21 cellular contexts compared by ENCODE assay signal in genomic region chr7:4010923-4011656, GRCh38.
DNase-seq lines count a peak whose midpoint lies in the region; FAIRE-seq and TF ChIP-seq lines count a peak whose summit lies in the region.
"Had no signal": no experiment of that assay in that cellular context is flagged by ENCODE, and none has a peak within 500 bp of the region (broad histone marks: within the 10 kb centered on the region; RNA-seq: fewer than 3 reads in every experiment).

No MANE protein-coding gene starts in this region.

- TF ChIP-seq POLR2A in H1 (IDR thresholded peaks at IDR 0.05; ENCODE audit: control extremely low read depth in 1 of 2, low read depth in 2 of 2, low read length in 2 of 2) (no peak), spleen (IDR thresholded peaks at IDR 0.05) (peak in 1 of 3 donors; percentile 36)

- H4K5ac ChIP-seq in H1 (ENCODE audit: insufficient read length, low read depth, low read length) = no peak overlapping the region

- no peaks in the 10 kb centered on the region for H3K36me3 ChIP-seq in H1 (ENCODE audit: control insufficient read depth in 2 of 4, insufficient read depth in 4 of 4, low read length in 3 of 4)
- H3K36me3 ChIP-seq in spleen = peaks cover 0 to 2% (median 0%) of the 10 kb centered on the region in 6 donors
- H3K36me3 ChIP-seq: BLaER1 had no signal

- intact Hi-C loops in spleen (cut with DNase I; ENCODE audit: low total_unique reads) = no loop called here
- intact Hi-C loops in posterior vena cava (cut with DNase I) = no loop called here

- no peak overlapping the region for H2BK120ac ChIP-seq in H1 (replicated peaks; ENCODE audit: low read depth, low read length)

- H3K18ac ChIP-seq in H1 (ENCODE audit: extremely low read depth, low read length) = peak overlapping the region; percentile 36; the same call in 1 of the 2 replicates

- H3K23me2 ChIP-seq in H1 (ENCODE audit: low read depth, low read length) = no peaks in the 10 kb centered on the region

- no peak overlapping the region for H2BK15ac ChIP-seq in H1 (ENCODE audit: low read length)

- no peak overlapping the region for H3K9ac ChIP-seq in H1 (replicated peaks in 1 of 4; ENCODE audit: extremely low read depth in 1 of 4, low read depth in 3 of 4, low read length in 3 of 4)
- H3K9ac ChIP-seq: BLaER1 had no signal

- peak overlapping the region; percentile 42; the same call in 1 of the 2 replicates for H2BK12ac ChIP-seq in H1 (ENCODE audit: low read depth, low read length)

- H3K27ac ChIP-seq in H1 (ENCODE audit: low read depth, low read length) (no peak overlapping the region), spleen (peak overlapping the region in 6 of 8 donors; percentile 40 to 85 (median 60))
- H3K27ac ChIP-seq: 22Rv1, BLaER1, PC-9 had no signal

- POLR2A ChIA-PET in H1 (lab: Charles Lee; ENCODE audit: partially characterized antibody) = no interaction called here

- FAIRE-seq in H1 (lab: Jason Lieb, UNC) = no peak
- FAIRE-seq: GM12891 had no signal

- H2BK20ac ChIP-seq in H1 (ENCODE audit: low read length) = 0 out of 2 replicates have a peak overlapping the region, but pooled peaks have one; percentile 34

- no peak overlapping the region for H3K4ac ChIP-seq in H1 (replicated peaks; ENCODE audit: insufficient read length, low read depth, low read length)

- 0 out of 2 replicates have a peak overlapping the region, but pooled peaks have one; percentile 10 for H2AFZ ChIP-seq in H1 (ENCODE audit: low read length)
- H2AFZ ChIP-seq: PC-9 had no signal

- H3K27me3 ChIP-seq in H1 (replicated peaks in 1 of 4; ENCODE audit: control insufficient read depth in 3 of 4, extremely low read depth in 1 of 4, insufficient read depth in 3 of 4, low read length in 3 of 4) (no peaks in the 10 kb centered on the region), spleen (replicated peaks in 1 of 7) (no peaks in the 10 kb centered on the region)
- H3K27me3 ChIP-seq: BLaER1 had no signal

- no peaks in the 10 kb centered on the region for H3K9me3 ChIP-seq in H1 (ENCODE audit: insufficient read depth in 2 of 2, low read depth in 1 of 2, low read length in 1 of 2)
- no peaks in the 10 kb centered on the region for H3K9me3 ChIP-seq in spleen
- H3K9me3 ChIP-seq: BLaER1, Caco-2 had no signal

- TF ChIP-seq EP300 in H1 (IDR thresholded peaks at IDR 0.05; ENCODE audit: borderline replicate concordance in 1 of 2, low read depth in 2 of 2, low read length in 2 of 2) = no peak

- H4K20me1 ChIP-seq in H1 (replicated peaks in 1 of 2; ENCODE audit: control insufficient read depth in 1 of 2, insufficient read depth in 2 of 2, low read length in 2 of 2) = no peaks in the 10 kb centered on the region
- H4K20me1 ChIP-seq: BLaER1 had no signal

- no peak overlapping the region for H3K56ac ChIP-seq in H1 (replicated peaks; ENCODE audit: insufficient read length, low read depth, low read length)

- H3K23ac ChIP-seq in H1 (ENCODE audit: insufficient read length) = no peak overlapping the region

- H3K79me1 ChIP-seq in H1 (ENCODE audit: low read depth, low read length) = no peaks in the 10 kb centered on the region

- H3K4me1 ChIP-seq in H1 (replicated peaks in 1 of 4; ENCODE audit: control insufficient read depth in 3 of 4, insufficient read depth in 4 of 4, low read length in 3 of 4) (peaks cover 1 to 16% (median 11%) of the 10 kb centered on the region in 4 experiments), spleen (peaks cover 0 to 19% (median 6%) of the 10 kb centered on the region in 6 donors)

- peak overlapping the region; percentile 9 for H4K8ac ChIP-seq in H1 (ENCODE audit: extremely low read depth, insufficient read depth, low read length)

- TF ChIP-seq CTCF in H1 (IDR thresholded peaks at IDR 0.05; ENCODE audit: control extremely low read depth in 1 of 3, insufficient read depth in 1 of 3, low read depth in 1 of 3, low read length in 3 of 3) = no peak
- TF ChIP-seq CTCF in spleen (IDR thresholded peaks at IDR 0.05 in 8 of 11, conservative IDR thresholded peaks at IDR 0.05 in 3 of 11) = no peak

- no peak for TF ChIP-seq RAD21 in H1 (IDR thresholded peaks at IDR 0.05 in 1 of 2, conservative IDR thresholded peaks at IDR 0.05 in 1 of 2; ENCODE audit: low read depth in 2 of 2, low read length in 2 of 2)

- H3K4me3 ChIP-seq in H1 (ENCODE audit: extremely low read depth in 1 of 4, insufficient read depth in 2 of 4, low read depth in 3 of 4, low read length in 4 of 4) = no peak overlapping the region
- no peak overlapping the region for H3K4me3 ChIP-seq in spleen
- H3K4me3 ChIP-seq: BLaER1, PC-9 had no signal

- 0 out of 2 replicates have a peak overlapping the region, but pooled peaks have one; percentile 45 for H2BK5ac ChIP-seq in H1 (ENCODE audit: low read depth, low read length)

- no peak overlapping the region; a peak in 2 of 4 replicates for H3K4me2 ChIP-seq in H1 (ENCODE audit: insufficient read depth in 1 of 2, low read depth in 2 of 2, low read length in 2 of 2)
- H3K4me2 ChIP-seq: BLaER1, PC-9 had no signal

- H3K79me2 ChIP-seq in H1 (ENCODE audit: control insufficient read depth in 1 of 2, insufficient read depth in 2 of 2, low read length in 2 of 2) = no peaks in the 10 kb centered on the region

- WGBS in H1 (ENCODE audit: extremely low coverage in 1 of 2, insufficient coverage in 1 of 2, insufficient read length in 1 of 2, insufficient replicate concordance in 2 of 2, low coverage in 1 of 2, low lambda C conversion rate in 2 of 2, missing lambda C conversion rate in 1 of 2), 2 experiments = 87% methylated on average over 30 of the region's 30 CpGs; no CpG with 5 or more reads in 1 of the 2 experiments
- WGBS in spleen, 5 donors = 74 to 79% (median 77%) methylated on average over 30 of the region's 30 CpGs

- no peak overlapping the region for H3K14ac ChIP-seq in H1 (ENCODE audit: insufficient read length)

- H2AK5ac ChIP-seq in H1 (ENCODE audit: low read depth, low read length) = no peak overlapping the region

- CTCF ChIA-PET in H1 (lab: Charles Lee; ENCODE audit: partially characterized antibody) = interaction anchor here (0.6 to 1.5 kb wide), 2 partner anchors 18 to 970 kb away, joined by 3 to 6 read pairs; no protein-coding TSS in a partner anchor

- DNase-seq in activated CD8-positive, alpha-beta memory T cell treated with anti-CD3 and anti-CD28 coated beads for 24 hours = peak; percentile 33
- no peak for DNase-seq in activated CD8-positive, alpha-beta memory T cell treated with anti-CD3 and anti-CD28 coated beads, Interleukin-2, amount 50 U/mL, for 4 hours
- DNase-seq in H1 (ENCODE audit: low read depth in 1 of 2, low spot score in 2 of 2) (no peak), mesenteric fat pad (ENCODE audit: low spot score) (peak; percentile 33), spleen (peak; percentile 62), posterior vena cava (ENCODE audit: low spot score) (no peak), SKM-1 treated with dmso at 0.1 percent for 144 hours (lab: John Stamatoyannopoulos, UW; ENCODE audit: unreplicated experiment) (no peak), DMS153 (lab: John Stamatoyannopoulos, UW) (no peak)
- DNase-seq: ACHN; Caco-2; CD4-positive, alpha-beta memory T cell; DMS 273 treated with DMSO at 0.1 percent for 48 hours; DND-41; Kasumi-1; NCI-H2081 treated with DMSO at 0.1 percent for 48 hours; PC-9; RPMI8226; SHP77 had no signal

- peak overlapping the region; percentile 45 for H4K91ac ChIP-seq in H1 (replicated peaks; ENCODE audit: insufficient read length, low read length)

TF ChIP-seq in H1, 55 proteins besides CTCF, POLR2A, EP300 and RAD21:
- no peak for TF ChIP-seq TEAD4 (IDR thresholded peaks at IDR 0.05; ENCODE audit: low read depth, low read length)
- TF ChIP-seq MAX (IDR thresholded peaks at IDR 0.05) = no peak
- no peak for TF ChIP-seq NRF1 (IDR thresholded peaks at IDR 0.05; ENCODE audit: low read depth, low read length)
- TF ChIP-seq GABPA (IDR thresholded peaks at IDR 0.05; ENCODE audit: borderline replicate concordance, insufficient read depth, low read length) = no peak
- TF ChIP-seq TBP (IDR thresholded peaks at IDR 0.05; ENCODE audit: low read depth, low read length) = no peak
- TF ChIP-seq ATF3 (IDR thresholded peaks at IDR 0.05; ENCODE audit: insufficient read depth, low read depth, low read length) = no peak
- no peak for TF ChIP-seq RFX5 (IDR thresholded peaks at IDR 0.05; ENCODE audit: borderline replicate concordance, low read depth, low read length)
- TF ChIP-seq SAP30 (IDR thresholded peaks at IDR 0.05; ENCODE audit: insufficient read depth, insufficient replicate concordance, low read length) = no peak
- TF ChIP-seq RXRA (IDR thresholded peaks at IDR 0.05; ENCODE audit: insufficient read depth, low read depth, low read length) = no peak
- TF ChIP-seq TCF12 (IDR thresholded peaks at IDR 0.05; ENCODE audit: low read depth, low read length) = no peak
- TF ChIP-seq ASH2L (IDR thresholded peaks at IDR 0.05; ENCODE audit: low read length) = no peak
TF ChIP-seq in H1: peak in this region for 0.

Comparison
In these comparisons a context has a peak if more than half of its experiments do, and no peak if none do; other contexts are left out.
1. DNase-seq: peak in activated CD8-positive, alpha-beta memory T cell treated with anti-CD3 and anti-CD28 coated beads for 24 hours (single experiment), mesenteric fat pad (single experiment) and spleen (single experiment); none in activated CD8-positive, alpha-beta memory T cell treated with anti-CD3 and anti-CD28 coated beads, Interleukin-2, amount 50 U/mL, for 4 hours (single experiment), H1 (0 of 2), posterior vena cava (single experiment), SKM-1 treated with dmso at 0.1 percent for 144 hours (single experiment) and DMS153 (single experiment).